ENCODE assay signal across 28 cellular contexts in genomic region chr1:14982029-14982428, GRCh38.
"Had no signal": no experiment of that assay in that cellular context is flagged by ENCODE, and none has a peak within 500 bp of the region (broad histone marks: within the 10 kb centered on the region; RNA-seq: fewer than 3 reads in every experiment).

No MANE protein-coding gene starts in this region.

- H3K27ac ChIP-seq: brain microvascular endothelial cell, coronary artery, foreskin keratinocyte, gastrocnemius medialis, heart left ventricle had no signal

- H3K4me1 ChIP-seq: foreskin keratinocyte, gastrocnemius medialis, heart left ventricle had no signal

- H3K4me3 ChIP-seq: adrenal gland, coronary artery, dorsolateral prefrontal cortex, gastrocnemius medialis, heart left ventricle had no signal

- H3K36me3 ChIP-seq: adrenal gland, brain microvascular endothelial cell, gastrocnemius medialis, heart left ventricle had no signal

- DNase-seq: activated CD4-positive, alpha-beta memory T cell treated with anti-CD3 and anti-CD28 coated beads for 36 hours; activated CD4-positive, alpha-beta T cell treated with anti-CD3 and anti-CD28 coated beads for 36 hours; activated CD4-positive, alpha-beta T cell treated with anti-CD3 and anti-CD28 coated beads, Interleukin-2, amount 10 ng/mL, durations not matched to agents 24 days and 14 days; activated CD4-positive, CD25-positive, alpha-beta regulatory T cell; activated CD4-positive, CD25-positive, alpha-beta regulatory T cell treated with anti-CD3 and anti-CD28 coated beads, Interleukin-2, amount 50 U/mL, for 72 hours; activated CD8-positive, alpha-beta memory T cell treated with anti-CD3 and anti-CD28 coated beads, Interleukin-2, amount 10 ng/mL, durations not matched to agents 7 days and 5 days; activated CD8-positive, alpha-beta memory T cell treated with anti-CD3 and anti-CD28 coated beads, Interleukin-2, amount 50 U/mL, for 4 hours; activated CD8-positive, alpha-beta T cell treated with anti-CD3 and anti-CD28 coated beads, Interleukin-2, amount 10 ng/mL, durations not matched to agents 7 days and 5 days; activated effector memory CD4-positive, alpha-beta T cell treated with anti-CD3 and anti-CD28 coated beads, Interleukin-2, amount 50 U/mL, for 16 hours; activated naive CD4-positive, alpha-beta T cell treated with anti-CD3 and anti-CD28 coated beads for 36 hours; activated naive CD8-positive, alpha-beta T cell treated with anti-CD3 and anti-CD28 coated beads for 36 hours; activated naive CD8-positive, alpha-beta T cell treated with anti-CD3 and anti-CD28 coated beads, Interleukin-2, amount 50 U/mL, for 24 hours; activated T-cell treated with anti-CD3 and anti-CD28 coated beads, Interleukin-2, amount 50 U/mL, for 1 hour; activated T-cell treated with anti-CD3 and anti-CD28 coated beads, Interleukin-2, amount 50 U/mL, for 48 hours; adrenal gland; amygdala; brain microvascular endothelial cell; dorsolateral prefrontal cortex; effector memory CD4-positive, alpha-beta T cell; endodermal cell; foreskin keratinocyte; gastrocnemius medialis; glutamatergic neuron; heart left ventricle; T-helper 1 cell; T-helper 17 cell; T1000 had no signal

- H3K9me3 ChIP-seq: adrenal gland, gastrocnemius medialis, heart left ventricle had no signal

- H3K27me3 ChIP-seq: adrenal gland, brain microvascular endothelial cell, dorsolateral prefrontal cortex, foreskin keratinocyte, gastrocnemius medialis, heart left ventricle had no signal
